ENCODE assay signal across 1 cellular context in genomic region chr2:63050916-63051794, GRCh38.
TF ChIP-seq lines count a peak whose summit lies in the region.

No MANE protein-coding gene starts in this region.

TF ChIP-seq in HepG2, 621 proteins besides CTCF, POLR2A, EP300 and RAD21 (continued from another document and continues in another):
- TF ChIP-seq GMEB1 (CRISPR knock-in tag; IDR thresholded peaks at IDR 0.05; ENCODE audit: borderline replicate concordance) (peak; percentile 16; the same call in 1 of the 2 replicates), ARID4A (CRISPR knock-in tag; IDR thresholded peaks at IDR 0.05; ENCODE audit: borderline replicate concordance) (peak; percentile 72), TRAFD1 (CRISPR knock-in tag; IDR thresholded peaks at IDR 0.05; ENCODE audit: borderline replicate concordance) (no peak), HNF1B (CRISPR knock-in tag; IDR thresholded peaks at IDR 0.05) (peak; percentile 63; the same call in 1 of the 2 replicates), MLXIP (CRISPR knock-in tag; IDR thresholded peaks at IDR 0.05; ENCODE audit: borderline replicate concordance) (peak; percentile 6; the same call in 1 of the 2 replicates), BRD4 (CRISPR knock-in tag; IDR thresholded peaks at IDR 0.05) (peak; percentile 45; the same call in 1 of the 2 replicates), LCORL (IDR thresholded peaks at IDR 0.05) (no peak), LCORL (CRISPR knock-in tag; IDR thresholded peaks at IDR 0.05) (peak; percentile 29; the same call in 1 of the 2 replicates), PPARG (CRISPR knock-in tag; conservative IDR thresholded peaks at IDR 0.05) (0 out of 2 replicates have a peak, but pooled peaks have one; percentile 38), ZKSCAN1 (IDR thresholded peaks at IDR 0.05; ENCODE audit: low read length) (no peak), ZNF446 (CRISPR knock-in tag; IDR thresholded peaks at IDR 0.05) (0 out of 2 replicates have a peak, but pooled peaks have one; percentile 71), CHD4 (IDR thresholded peaks at IDR 0.05; ENCODE audit: borderline replicate concordance, low read length) (no peak), CSRNP2 (CRISPR knock-in tag; conservative IDR thresholded peaks at IDR 0.05; ENCODE audit: low read depth) (0 out of 2 replicates have a peak, but pooled peaks have one; percentile 77), ZBTB10 (CRISPR knock-in tag; IDR thresholded peaks at IDR 0.05; ENCODE audit: borderline replicate concordance) (peak; percentile 41; the same call in 1 of the 2 replicates), MXI1 (IDR thresholded peaks at IDR 0.05; ENCODE audit: borderline replicate concordance, low read depth, low read length) (peak; percentile 49; the same call in 1 of the 3 replicates), RXRA (CRISPR knock-in tag; IDR thresholded peaks at IDR 0.05) (peak; percentile 35; the same call in 1 of the 2 replicates), KDM5B (CRISPR knock-in tag; IDR thresholded peaks at IDR 0.05; ENCODE audit: borderline replicate concordance) (peak; percentile 69; the same call in 1 of the 2 replicates), JUNB (CRISPR knock-in tag; IDR thresholded peaks at IDR 0.05; ENCODE audit: borderline replicate concordance) (peak; percentile 4; the same call in 1 of the 2 replicates), GZF1 (CRISPR knock-in tag; IDR thresholded peaks at IDR 0.05) (no peak), USF2 (IDR thresholded peaks at IDR 0.05; ENCODE audit: low read depth, low read length) (no peak), USF2 (CRISPR knock-in tag; IDR thresholded peaks at IDR 0.05; ENCODE audit: borderline replicate concordance) (0 out of 2 replicates have a peak, but pooled peaks have one; percentile 3), ZNF296 (CRISPR knock-in tag; conservative IDR thresholded peaks at IDR 0.05) (peak; percentile 60; the same call in 1 of the 2 replicates), SP2 (CRISPR knock-in tag; IDR thresholded peaks at IDR 0.05) (peak; percentile 1; the same call in 1 of the 2 replicates), SMAD9 (CRISPR knock-in tag; IDR thresholded peaks at IDR 0.05) (no peak), FUBP1 (CRISPR knock-in tag; IDR thresholded peaks at IDR 0.05; ENCODE audit: borderline replicate concordance) (peak; percentile 86; the same call in 1 of the 2 replicates), TCF12 (IDR thresholded peaks at IDR 0.05) (no peak), TCF12 (CRISPR knock-in tag; IDR thresholded peaks at IDR 0.05) (0 out of 2 replicates have a peak, but pooled peaks have one; percentile 73), ZC3H4 (CRISPR knock-in tag; IDR thresholded peaks at IDR 0.05; ENCODE audit: borderline replicate concordance) (peak; percentile 70; the same call in 1 of the 2 replicates)
